ENCODE assay signal across 17 cellular contexts in the genomic region with DNA sequence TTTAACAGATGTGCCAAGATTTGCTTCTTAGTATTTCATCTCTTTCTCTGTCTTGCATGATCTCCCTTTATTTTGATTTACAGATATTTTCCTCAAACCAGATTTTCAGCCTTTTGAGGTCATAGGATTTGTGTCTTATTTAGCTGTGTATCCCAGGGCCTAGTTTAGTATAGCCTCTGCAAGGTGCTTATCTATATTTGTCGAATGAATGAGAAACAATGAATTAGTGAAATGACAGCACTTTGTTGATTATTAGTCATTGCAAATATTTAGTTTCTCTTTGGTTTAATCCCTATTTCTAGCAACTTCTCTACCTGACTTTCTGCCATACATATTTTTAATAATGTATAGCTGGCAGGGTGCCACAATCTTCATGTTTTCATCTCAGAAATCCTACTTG.
DNase-seq lines count a peak whose midpoint lies in the region; ATAC-seq and TF ChIP-seq lines count a peak whose summit lies in the region.
"Had no signal": no experiment of that assay in that cellular context is flagged by ENCODE, and none has a peak within 500 bp of the region (broad histone marks: within the 10 kb centered on the region; RNA-seq: fewer than 3 reads in every experiment).

No MANE protein-coding gene starts in this region.

- H3K27ac ChIP-seq in DOHH2 (ENCODE audit: low read depth, low read length) (0 out of 2 replicates have a peak overlapping the region, but pooled peaks have one; percentile 6), hepatocyte (peak overlapping the region; percentile 7)
- no peak overlapping the region for H3K27ac ChIP-seq in CD8-positive, alpha-beta T cell (ENCODE audit: low read depth, low read length)
- H3K27ac ChIP-seq in effector memory CD4-positive, alpha-beta T cell (ENCODE audit: insufficient read depth, low read length, poor library complexity, severe bottlenecking), result no peak overlapping the region
- H3K27ac ChIP-seq: SK-N-MC had no signal

- H3K4me3 ChIP-seq in DOHH2 (ENCODE audit: low read length) (no peak overlapping the region), hepatocyte (no peak overlapping the region)
- no peak overlapping the region for H3K4me3 ChIP-seq in CD8-positive, alpha-beta T cell (ENCODE audit: low read depth, low read length)
- no peak overlapping the region for H3K4me3 ChIP-seq in effector memory CD4-positive, alpha-beta T cell (ENCODE audit: insufficient read depth, low read depth, low read length, poor library complexity, severe bottlenecking)
- H3K4me3 ChIP-seq: GM23338, SK-N-MC had no signal

- H3K27ac Mint-ChIP-seq in CD8-positive, alpha-beta T cell, result no peak overlapping the region
- H3K27ac Mint-ChIP-seq: GM23338 had no signal

- H4K20me1 ChIP-seq in DOHH2 (ENCODE audit: control insufficient read depth, insufficient read depth, low read depth, low read length) (no peaks in the 10 kb centered on the region), hepatocyte (ENCODE audit: insufficient read depth, poor library complexity, severe bottlenecking) (no peaks in the 10 kb centered on the region)

- CTCF ChIA-PET in CD8-positive, alpha-beta T cell (lab: Charles Lee), result no interaction called here

- no peaks in the 10 kb centered on the region for H3K27me3 Mint-ChIP-seq in CD8-positive, alpha-beta T cell (ENCODE audit: low read depth)

- H3K9me2 ChIP-seq in DOHH2 (replicated peaks; ENCODE audit: control insufficient read depth, low read length) (no peaks in the 10 kb centered on the region), hepatocyte (replicated peaks; ENCODE audit: insufficient read depth) (no peaks in the 10 kb centered on the region)

- H3K9me3 ChIP-seq in DOHH2 (ENCODE audit: control insufficient read depth, insufficient read depth, low read length), result no peaks in the 10 kb centered on the region; the same call in 1 of the 2 replicates
- H3K9me3 ChIP-seq in hepatocyte (ENCODE audit: low read depth), result no peaks in the 10 kb centered on the region
- no peaks in the 10 kb centered on the region for H3K9me3 ChIP-seq in CD8-positive, alpha-beta T cell (ENCODE audit: low read length)
- no peaks in the 10 kb centered on the region for H3K9me3 ChIP-seq in effector memory CD4-positive, alpha-beta T cell (ENCODE audit: control insufficient read depth, low read length)

- no peaks in the 10 kb centered on the region for H3K27me3 ChIP-seq in DOHH2 (ENCODE audit: control insufficient read depth, low read length)
- H3K27me3 ChIP-seq in hepatocyte, result no peaks in the 10 kb centered on the region
- no peaks in the 10 kb centered on the region for H3K27me3 ChIP-seq in CD8-positive, alpha-beta T cell (ENCODE audit: insufficient read depth, low read length)
- no peaks in the 10 kb centered on the region for H3K27me3 ChIP-seq in effector memory CD4-positive, alpha-beta T cell (replicated peaks; ENCODE audit: control insufficient read depth, insufficient read depth, low read length, poor library complexity, severe bottlenecking)

- no peaks in the 10 kb centered on the region for H3K4me1 Mint-ChIP-seq in CD8-positive, alpha-beta T cell (ENCODE audit: low read depth)

- WGBS in hepatocyte (ENCODE audit: low lambda C conversion rate, missing lambda C conversion rate), result 31% methylated on average over 1 of the region's 1 CpG

- TF ChIP-seq CTCF in DOHH2 (IDR thresholded peaks at IDR 0.05; ENCODE audit: low read depth, low read length, poor library complexity, severe bottlenecking) (no peak), hepatocyte (IDR thresholded peaks at IDR 0.05; ENCODE audit: poor library complexity) (no peak)
- TF ChIP-seq CTCF in CD8-positive, alpha-beta T cell (IDR thresholded peaks at IDR 0.05), result no peak

- H3K4me3 Mint-ChIP-seq in CD8-positive, alpha-beta T cell, result no peak overlapping the region
- H3K4me3 Mint-ChIP-seq: GM23338 had no signal

- H3K9me3 Mint-ChIP-seq in CD8-positive, alpha-beta T cell, result no peaks in the 10 kb centered on the region
- H3K9me3 Mint-ChIP-seq: GM23338 had no signal

- H3K79me2 ChIP-seq in DOHH2 (ENCODE audit: control insufficient read depth, low read length), result no peaks in the 10 kb centered on the region
- H3K79me2 ChIP-seq in hepatocyte, result no peaks in the 10 kb centered on the region

- POLR2A ChIA-PET in CD8-positive, alpha-beta T cell (lab: Charles Lee), result no interaction called here

- no peaks in the 10 kb centered on the region for H3F3A ChIP-seq in DOHH2 (ENCODE audit: control insufficient read depth, insufficient read depth)

- peak; percentile 35 for ATAC-seq in HG02610 (IDR thresholded peaks at IDR 0.05; ENCODE audit: unreplicated experiment)
- peak; percentile 28 for ATAC-seq in HG03354 (IDR thresholded peaks at IDR 0.05; ENCODE audit: poor library complexity, severe bottlenecking, unreplicated experiment)
- ATAC-seq in CD8-positive, alpha-beta T cell, result no peak
- ATAC-seq: GM23338 had no signal

- H3K4me1 ChIP-seq in DOHH2 (ENCODE audit: control insufficient read depth, low read length), result peaks cover 25% of the 10 kb centered on the region
- no peaks in the 10 kb centered on the region for H3K4me1 ChIP-seq in hepatocyte (ENCODE audit: insufficient read depth)
- no peaks in the 10 kb centered on the region for H3K4me1 ChIP-seq in CD8-positive, alpha-beta T cell (ENCODE audit: insufficient read depth, low read length)
- H3K4me1 ChIP-seq in effector memory CD4-positive, alpha-beta T cell (ENCODE audit: control insufficient read depth, insufficient read depth, low read length, poor library complexity, severe bottlenecking), result no peaks in the 10 kb centered on the region

- peak overlapping the region; percentile 31 for H3K4me2 ChIP-seq in DOHH2 (ENCODE audit: low read length)
- no peak overlapping the region for H3K4me2 ChIP-seq in hepatocyte
- H3K4me2 ChIP-seq: GM23338 had no signal

- DNase-seq in hepatocyte (ENCODE audit: low spot score) (no peak), NCI-H748 treated with DMSO at 0.1 percent for 48 hours (lab: John Stamatoyannopoulos, UW) (no peak), nucleus accumbens (lab: John Stamatoyannopoulos, UW) (no peak)
- no peak for DNase-seq in CD8-positive, alpha-beta T cell
- DNase-seq in effector memory CD4-positive, alpha-beta T cell, result no peak
- DNase-seq: C1 segment of cervical spinal cord, COR-L47, KBM-7, NCI-H1105, NCI-H187, NCI-H69, T-helper 1 cell had no signal

- no peaks in the 10 kb centered on the region for H3K36me3 ChIP-seq in DOHH2 (ENCODE audit: control insufficient read depth, low read length)
- no peaks in the 10 kb centered on the region for H3K36me3 ChIP-seq in hepatocyte (replicated peaks; ENCODE audit: insufficient read depth, low read depth)
- H3K36me3 ChIP-seq in CD8-positive, alpha-beta T cell (ENCODE audit: insufficient read depth, low read length), result no peaks in the 10 kb centered on the region
- no peaks in the 10 kb centered on the region for H3K36me3 ChIP-seq in effector memory CD4-positive, alpha-beta T cell (ENCODE audit: control insufficient read depth, insufficient read depth, low read length)

- H2AFZ ChIP-seq in hepatocyte, result no peak overlapping the region
- H2AFZ ChIP-seq: GM23338 had no signal

- H3K36me3 Mint-ChIP-seq in CD8-positive, alpha-beta T cell, result no peaks in the 10 kb centered on the region

- intact Hi-C loops in CD8-positive, alpha-beta T cell (cut with DNase I, micrococcal nuclease), result no loop called here

Comparison
In these comparisons a context has a peak if more than half of its experiments do, and no peak if none do; other contexts are left out.
1. H3K27ac ChIP-seq: peak in DOHH2 (single experiment) and hepatocyte (single experiment); none in CD8-positive, alpha-beta T cell (single experiment) and effector memory CD4-positive, alpha-beta T cell (single experiment).